Comparison of ENCODE assay signal across 18 cellular contexts in the genomic region with DNA sequence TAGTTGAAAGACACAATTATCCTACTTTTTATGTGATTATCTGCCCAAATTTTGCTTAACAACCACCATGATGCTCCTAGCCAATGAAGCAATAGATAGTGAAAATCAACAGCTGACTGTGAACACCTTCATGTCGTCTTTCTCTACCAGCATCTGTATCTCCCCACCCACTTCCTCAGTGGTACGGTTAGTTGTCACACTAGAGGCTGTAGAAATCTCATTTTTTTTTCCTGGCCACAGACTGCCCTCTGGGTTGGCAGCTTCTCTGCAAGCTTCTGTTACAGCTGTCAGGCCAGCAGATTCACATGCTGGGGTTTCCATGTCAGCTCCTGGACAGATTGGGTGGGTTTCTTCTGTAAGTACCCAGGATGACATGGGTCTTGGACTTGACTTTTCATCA. TPM values are rescaled to one million over a fixed set of nuclear protein-coding genes. Genes with fewer than 3 reads are reported as not detected.
DNase-seq lines count a peak whose midpoint lies in the region; ATAC-seq and TF ChIP-seq lines count a peak whose summit lies in the region.
"Had no signal": no experiment of that assay in that cellular context is flagged by ENCODE, and none has a peak within 500 bp of the region (broad histone marks: within the 10 kb centered on the region; RNA-seq: fewer than 3 reads in every experiment).

No MANE protein-coding gene starts in this region.

- peak; percentile 77 for ATAC-seq in activated naive CD8-positive, alpha-beta T cell treated with anti-CD3 and anti-CD28 coated beads, Interleukin-2, amount 10 ng/mL, durations not matched to agents 7 days and 5 days (ENCODE audit: low read depth)
- peak; percentile 76 for ATAC-seq in stimulated activated naive CD8-positive, alpha-beta T cell treated with anti-CD3 and anti-CD28 coated beads, Interleukin-15, amount 100 ng/mL, for 72 hours
- ATAC-seq: left lobe of liver, pancreas had no signal

- H3K27me3 Mint-ChIP-seq in activated naive CD4-positive, alpha-beta T cell treated with anti-CD3 and anti-CD28 coated beads, Interleukin-2, amount 50 U/mL, for 24 hours = no peaks in the 10 kb centered on the region
- H3K27me3 Mint-ChIP-seq in activated naive CD8-positive, alpha-beta T cell treated with anti-CD3 and anti-CD28 coated beads, Interleukin-2, amount 10 ng/mL, durations not matched to agents 7 days and 5 days = no peaks in the 10 kb centered on the region
- H3K27me3 Mint-ChIP-seq in stimulated activated naive CD8-positive, alpha-beta T cell treated with anti-CD3 and anti-CD28 coated beads, Interleukin-15, amount 100 ng/mL, for 72 hours = no peaks in the 10 kb centered on the region

- no peaks in the 10 kb centered on the region for H3K4me1 ChIP-seq in right atrium auricular region
- H3K4me1 ChIP-seq: pancreas, tibial nerve had no signal

- no peak overlapping the region for H3K4me3 ChIP-seq in right atrium auricular region
- H3K4me3 ChIP-seq: pancreas, SK-N-MC, tibial nerve had no signal

- H3K27me3 ChIP-seq in right atrium auricular region = no peaks in the 10 kb centered on the region
- H3K27me3 ChIP-seq: pancreas, tibial nerve had no signal

- no peak overlapping the region for H3K4me3 Mint-ChIP-seq in activated naive CD4-positive, alpha-beta T cell treated with anti-CD3 and anti-CD28 coated beads, Interleukin-2, amount 50 U/mL, for 24 hours
- H3K4me3 Mint-ChIP-seq in activated naive CD8-positive, alpha-beta T cell treated with anti-CD3 and anti-CD28 coated beads, Interleukin-2, amount 10 ng/mL, durations not matched to agents 7 days and 5 days = peak overlapping the region; percentile 69
- H3K4me3 Mint-ChIP-seq in stimulated activated naive CD8-positive, alpha-beta T cell treated with anti-CD3 and anti-CD28 coated beads, Interleukin-15, amount 100 ng/mL, for 72 hours = peak overlapping the region; percentile 52 to 71

- TF ChIP-seq CTCF in GM10266 (IDR thresholded peaks at IDR 0.05; ENCODE audit: control insufficient read depth, insufficient read depth, low read depth, missing control alignments) = no peak
- TF ChIP-seq CTCF in right atrium auricular region (IDR thresholded peaks at IDR 0.05) = no peak

- peaks cover 72% of the 10 kb centered on the region for H3K4me1 Mint-ChIP-seq in activated naive CD4-positive, alpha-beta T cell treated with anti-CD3 and anti-CD28 coated beads, Interleukin-2, amount 50 U/mL, for 24 hours
- peaks cover 63% of the 10 kb centered on the region for H3K4me1 Mint-ChIP-seq in activated naive CD8-positive, alpha-beta T cell treated with anti-CD3 and anti-CD28 coated beads, Interleukin-2, amount 10 ng/mL, durations not matched to agents 7 days and 5 days
- H3K4me1 Mint-ChIP-seq in stimulated activated naive CD8-positive, alpha-beta T cell treated with anti-CD3 and anti-CD28 coated beads, Interleukin-15, amount 100 ng/mL, for 72 hours = peaks cover 65% of the 10 kb centered on the region

- H3K27ac ChIP-seq in KOPT-K1 (ENCODE audit: low read depth, low read length, poor library complexity, severe bottlenecking) (peak overlapping the region; percentile 7), right atrium auricular region (no peak overlapping the region)
- H3K27ac ChIP-seq: pancreas, SK-N-MC, tibial nerve, VCaP had no signal

- DNase-seq in activated naive CD4-positive, alpha-beta T cell treated with anti-CD3 and anti-CD28 coated beads, Interleukin-2, amount 50 U/mL, for 16 hours = no peak
- DNase-seq in activated naive CD8-positive, alpha-beta T cell treated with anti-CD3 and anti-CD28 coated beads, Interleukin-2, amount 10 ng/mL, durations not matched to agents 7 days and 5 days = peak; percentile 40
- peak in 1 of 2 donors; percentile 50 for DNase-seq in stimulated activated naive CD8-positive, alpha-beta T cell treated with anti-CD3 and anti-CD28 coated beads, Interleukin-15, amount 100 ng/mL, for 72 hours
- DNase-seq in GM10266 (ENCODE audit: extremely low spot score) = no peak
- DNase-seq in NCI-H226 = no peak
- no peak for DNase-seq in right atrium auricular region (ENCODE audit: low spot score)
- DNase-seq: foreskin melanocyte; MV-4-11; NCI-H2029 treated with DMSO at 0.1 percent for 48 hours; NCI-H524; pancreas; stimulated activated CD4-positive, alpha-beta T cell treated with anti-CD3 and anti-CD28 coated beads, Interleukin-4, amount 100 ng/mL, for 4 hours had no signal

- no peaks in the 10 kb centered on the region for H3K9me3 ChIP-seq in KOPT-K1 (ENCODE audit: insufficient read depth, low read length, poor library complexity, severe bottlenecking)
- no peaks in the 10 kb centered on the region for H3K9me3 ChIP-seq in right atrium auricular region
- H3K9me3 ChIP-seq: pancreas, tibial nerve had no signal

- POLR2A ChIA-PET in activated naive CD8-positive, alpha-beta T cell treated with anti-CD3 and anti-CD28 coated beads, Interleukin-2, amount 10 ng/mL, durations not matched to agents 7 days and 5 days (lab: Charles Lee) = interaction anchor here (0.8 to 3.9 kb wide), 5 partner anchors 12 to 107 kb away, joined by 3 to 26 read pairs (median 8); no protein-coding TSS in a partner anchor

- peaks cover 38% of the 10 kb centered on the region for H3K36me3 Mint-ChIP-seq in activated naive CD4-positive, alpha-beta T cell treated with anti-CD3 and anti-CD28 coated beads, Interleukin-2, amount 50 U/mL, for 24 hours
- peaks cover 57% of the 10 kb centered on the region for H3K36me3 Mint-ChIP-seq in activated naive CD8-positive, alpha-beta T cell treated with anti-CD3 and anti-CD28 coated beads, Interleukin-2, amount 10 ng/mL, durations not matched to agents 7 days and 5 days

- no peaks in the 10 kb centered on the region for H3K36me3 ChIP-seq in KOPT-K1 (ENCODE audit: insufficient read depth, low read length)
- no peaks in the 10 kb centered on the region for H3K36me3 ChIP-seq in right atrium auricular region
- H3K36me3 ChIP-seq: pancreas, tibial nerve had no signal

- peak overlapping the region; percentile 47 for H3K27ac Mint-ChIP-seq in activated naive CD4-positive, alpha-beta T cell treated with anti-CD3 and anti-CD28 coated beads, Interleukin-2, amount 50 U/mL, for 24 hours
- peak overlapping the region; percentile 90 for H3K27ac Mint-ChIP-seq in activated naive CD8-positive, alpha-beta T cell treated with anti-CD3 and anti-CD28 coated beads, Interleukin-2, amount 10 ng/mL, durations not matched to agents 7 days and 5 days
- peak overlapping the region in 1 of 2 donors; percentile 70 for H3K27ac Mint-ChIP-seq in stimulated activated naive CD8-positive, alpha-beta T cell treated with anti-CD3 and anti-CD28 coated beads, Interleukin-15, amount 100 ng/mL, for 72 hours

- no peaks in the 10 kb centered on the region for H3K9me3 Mint-ChIP-seq in activated naive CD4-positive, alpha-beta T cell treated with anti-CD3 and anti-CD28 coated beads, Interleukin-2, amount 50 U/mL, for 24 hours
- H3K9me3 Mint-ChIP-seq in activated naive CD8-positive, alpha-beta T cell treated with anti-CD3 and anti-CD28 coated beads, Interleukin-2, amount 10 ng/mL, durations not matched to agents 7 days and 5 days = no peaks in the 10 kb centered on the region
- H3K9me3 Mint-ChIP-seq in stimulated activated naive CD8-positive, alpha-beta T cell treated with anti-CD3 and anti-CD28 coated beads, Interleukin-15, amount 100 ng/mL, for 72 hours = no peaks in the 10 kb centered on the region

RNA-seq across cellular contexts. Expression of a gene that starts 24.4 kb away (rescaled TPM):
- total RNA-seq in activated naive CD8-positive, alpha-beta T cell treated with anti-CD3 and anti-CD28 coated beads, Interleukin-2, amount 10 ng/mL, durations not matched to agents 7 days and 5 days = 100 to 1,000 TPM; 170 to 177 TPM
- 10 to 100 TPM; 15.2 to 27.3 TPM for total RNA-seq in right atrium auricular region

Comparison
In these comparisons a context has a peak if more than half of its experiments do, and no peak if none do; other contexts are left out.
1. RNA of a gene that starts 24.4 kb away (total RNA-seq): 170 to 177 TPM in activated naive CD8-positive, alpha-beta T cell treated with anti-CD3 and anti-CD28 coated beads, Interleukin-2, amount 10 ng/mL, durations not matched to agents 7 days and 5 days; 15.2 to 27.3 TPM in right atrium auricular region; every median in the first group is over 4 times any median in the second.